26 cellular contexts compared by ENCODE assay signal in the genomic region with DNA sequence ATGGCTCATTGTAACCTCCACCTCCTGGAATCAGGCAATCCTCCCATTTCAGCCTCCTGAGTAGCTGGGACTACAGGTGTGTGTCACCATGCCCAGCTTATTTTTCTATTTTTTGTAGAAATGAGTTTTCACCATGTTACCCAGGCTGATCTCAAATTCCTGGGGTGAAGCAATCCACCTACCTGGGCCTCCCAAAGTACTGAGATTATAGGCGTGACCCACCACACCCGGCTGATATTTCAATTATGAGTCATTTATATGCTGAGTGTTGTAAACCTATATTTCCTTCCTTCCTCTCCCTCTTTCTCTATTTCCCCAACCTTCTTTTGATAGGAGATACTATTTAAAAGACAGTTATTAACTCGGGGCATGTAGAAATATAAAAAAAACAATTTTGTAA.
A peak's percentile ranks its signal among the peaks of the same experiment; 100 is the strongest.
DNase-seq lines count a peak whose midpoint lies in the region; ATAC-seq and TF ChIP-seq lines count a peak whose summit lies in the region.
"Had no signal": no experiment of that assay in that cellular context is flagged by ENCODE, and none has a peak within 500 bp of the region (broad histone marks: within the 10 kb centered on the region; RNA-seq: fewer than 3 reads in every experiment).

No MANE protein-coding gene starts in this region.

- H3K27me3 ChIP-seq in breast epithelium (no peaks in the 10 kb centered on the region), mammary epithelial cell (ENCODE audit: insufficient read depth, low read length) (no peaks in the 10 kb centered on the region), foreskin keratinocyte (no peaks in the 10 kb centered on the region), hepatocyte (no peaks in the 10 kb centered on the region)

- no peaks in the 10 kb centered on the region for H4K20me1 ChIP-seq in mammary epithelial cell (ENCODE audit: insufficient read depth, low read length)
- H4K20me1 ChIP-seq in hepatocyte (ENCODE audit: insufficient read depth, poor library complexity, severe bottlenecking): no peaks in the 10 kb centered on the region

- in situ Hi-C loops in mammary epithelial cell (cut with MboI; ENCODE audit: low sequenced_read_pairs in 2 of 2): no loop called here

- no peak overlapping the region for H3K9ac ChIP-seq in mammary epithelial cell (ENCODE audit: insufficient read depth, low read length)
- H3K9ac ChIP-seq: KMS-11 had no signal

- H3K4me2 ChIP-seq in mammary epithelial cell (ENCODE audit: insufficient read depth, low read depth, low read length): no peak overlapping the region
- no peak overlapping the region for H3K4me2 ChIP-seq in hepatocyte
- H3K4me2 ChIP-seq: KMS-11, PC-9 had no signal

- DNase-seq in MCF 10A (ENCODE audit: unreplicated experiment) (peak; percentile 26), breast epithelium (ENCODE audit: low spot score in 2 of 2) (no peak), mammary epithelial cell (peak; percentile 32), foreskin keratinocyte (peak in 1 of 2 donors; percentile 32), posterior cingulate gyrus (no peak), hepatocyte (ENCODE audit: low spot score) (no peak)
- DNase-seq in activated effector memory CD4-positive, alpha-beta T cell treated with Interleukin-2 at 50 U/mL for 16 hours: no peak
- DNase-seq: CD8-positive, alpha-beta memory T cell; DMS153; DND-41; HCEC 1CT; MV-4-11; NCI-H1105; NCI-H1436 treated with DMSO at 0.1 percent for 48 hours; NCI-H187 treated with DMSO at 0.1 percent for 48 hours; NCI-H446; NCI-H524 treated with DMSO at 0.1 percent for 48 hours; NCI-H82; NK-92 treated with Interleukin-12 subunit alpha and Interleukin-12 subunit beta, amount 100 ng/mL, for 24 hours; PC-9; Right ventricle myocardium superior had no signal

- no peak overlapping the region for H3K4me3 Mint-ChIP-seq in MCF 10A (ENCODE audit: unreplicated experiment)
- H3K4me3 Mint-ChIP-seq: B cell; CD14-positive monocyte; CD8-positive, alpha-beta memory T cell; IgD-negative memory B cell had no signal

- ATAC-seq in foreskin keratinocyte: peak; percentile 68

- H3K4me1 ChIP-seq in breast epithelium (no peaks in the 10 kb centered on the region), mammary epithelial cell (ENCODE audit: insufficient read depth, low read length) (no peaks in the 10 kb centered on the region), foreskin keratinocyte (peaks cover 4% of the 10 kb centered on the region), hepatocyte (ENCODE audit: insufficient read depth) (no peaks in the 10 kb centered on the region)

- no peak overlapping the region for H3K27ac Mint-ChIP-seq in MCF 10A (ENCODE audit: low read depth, unreplicated experiment)
- H3K27ac Mint-ChIP-seq: B cell, IgD-negative memory B cell had no signal

- BruUV-seq in MCF 10A (replicated peaks; lab: Mats Ljungman, UMichigan): no TSS peak
- no TSS peak for BruUV-seq in mammary epithelial cell (replicated peaks; lab: Mats Ljungman, UMichigan)

- H2AFZ ChIP-seq in mammary epithelial cell (ENCODE audit: low read depth, low read length) (no peak overlapping the region), hepatocyte (no peak overlapping the region)
- H2AFZ ChIP-seq: PC-9 had no signal

- WGBS in mammary epithelial cell (ENCODE audit: low coverage, missing lambda C conversion rate): 42% methylated on average over 3 of the region's 3 CpGs
- 95% methylated on average over 3 of the region's 3 CpGs for WGBS in hepatocyte (ENCODE audit: low lambda C conversion rate, missing lambda C conversion rate)

- peaks cover 23% of the 10 kb centered on the region for H3K9me3 Mint-ChIP-seq in MCF 10A (ENCODE audit: unreplicated experiment)

- H3K36me3 ChIP-seq in breast epithelium (no peaks in the 10 kb centered on the region), mammary epithelial cell (ENCODE audit: insufficient read depth, low read length) (no peaks in the 10 kb centered on the region), hepatocyte (replicated peaks; ENCODE audit: insufficient read depth, low read depth) (no peaks in the 10 kb centered on the region)

- no peaks in the 10 kb centered on the region for H3K36me3 Mint-ChIP-seq in MCF 10A (ENCODE audit: insufficient read depth, unreplicated experiment)

- no peaks in the 10 kb centered on the region for H3K79me2 ChIP-seq in mammary epithelial cell (ENCODE audit: insufficient read depth, low read length)
- no peaks in the 10 kb centered on the region for H3K79me2 ChIP-seq in hepatocyte

- H3K27ac ChIP-seq in breast epithelium (no peak overlapping the region), mammary epithelial cell (ENCODE audit: insufficient read depth, low read depth, low read length) (no peak overlapping the region), foreskin keratinocyte (no peak overlapping the region), hepatocyte (no peak overlapping the region)
- H3K27ac ChIP-seq: 22Rv1, KMS-11, PC-9 had no signal

- no peaks in the 10 kb centered on the region for H3K27me3 Mint-ChIP-seq in MCF 10A (ENCODE audit: insufficient read depth, unreplicated experiment)
- H3K27me3 Mint-ChIP-seq: CD8-positive, alpha-beta memory T cell had no signal

- intact Hi-C loops in MCF 10A (cut with micrococcal nuclease): no loop called here
- intact Hi-C loops in breast epithelium (cut with DNase I; ENCODE audit: low total_unique reads): no loop called here
- intact Hi-C loops in mammary epithelial cell (cut with micrococcal nuclease): no loop called here
- intact Hi-C loops in posterior cingulate gyrus (cut with DNase I): no loop called here

- H3K9me3 ChIP-seq in breast epithelium: peaks cover 4 to 6% of the 10 kb centered on the region in 2 donors
- no peaks in the 10 kb centered on the region for H3K9me3 ChIP-seq in mammary epithelial cell (replicated peaks; ENCODE audit: insufficient read depth, low read length)
- H3K9me3 ChIP-seq in hepatocyte (ENCODE audit: low read depth): no peaks in the 10 kb centered on the region

- no peaks in the 10 kb centered on the region for H3K4me1 Mint-ChIP-seq in MCF 10A (ENCODE audit: insufficient read depth, unreplicated experiment)
- H3K4me1 Mint-ChIP-seq: B cell had no signal

- CTCF ChIA-PET in MCF 10A (lab: Yijun Ruan, JAX): no interaction called here
- CTCF ChIA-PET in mammary epithelial cell (lab: Charles Lee; ENCODE audit: low non-redundant PET): no interaction called here

- no peak overlapping the region for H3K4me3 ChIP-seq in breast epithelium
- no peak overlapping the region for H3K4me3 ChIP-seq in mammary epithelial cell (replicated peaks in 1 of 3; ENCODE audit: insufficient read depth in 1 of 3, low read depth in 2 of 3, low read length in 3 of 3)
- H3K4me3 ChIP-seq in hepatocyte: no peak overlapping the region
- H3K4me3 ChIP-seq: PC-9 had no signal

- no peak for TF ChIP-seq POLR2A in breast epithelium (IDR thresholded peaks at IDR 0.05)

- TF ChIP-seq CTCF in MCF 10A (IDR thresholded peaks at IDR 0.05; ENCODE audit: unreplicated experiment): no peak
- no peak for TF ChIP-seq CTCF in breast epithelium (IDR thresholded peaks at IDR 0.05)
- TF ChIP-seq CTCF in mammary epithelial cell (conservative IDR thresholded peaks at IDR 0.05 in 1 of 2, IDR thresholded peaks at IDR 0.05 in 1 of 2; ENCODE audit: extremely low read depth in 1 of 2, insufficient read depth in 1 of 2, low read depth in 1 of 2, low read length in 2 of 2): no peak
- no peak for TF ChIP-seq CTCF in foreskin keratinocyte (conservative IDR thresholded peaks at IDR 0.05)
- no peak for TF ChIP-seq CTCF in hepatocyte (IDR thresholded peaks at IDR 0.05; ENCODE audit: poor library complexity)

- H3K9me2 ChIP-seq in hepatocyte (replicated peaks; ENCODE audit: insufficient read depth): no peaks in the 10 kb centered on the region

- dilution Hi-C loops in mammary epithelial cell (cut with HindIII; ENCODE audit: low sequenced_read_pairs): no loop called here

- POLR2A ChIA-PET in MCF 10A (lab: Yijun Ruan, JAX): no interaction called here

Comparison
In these comparisons a context has a peak if more than half of its experiments do, and no peak if none do; other contexts are left out.
1. DNase-seq: peak in MCF 10A (single experiment) and mammary epithelial cell (single experiment); none in breast epithelium (0 of 2), posterior cingulate gyrus (0 of 10), activated effector memory CD4-positive, alpha-beta T cell treated with Interleukin-2 at 50 U/mL for 16 hours (single experiment) and hepatocyte (single experiment).